Comparison of ENCODE assay signal across 1 cellular context in the genomic region with DNA sequence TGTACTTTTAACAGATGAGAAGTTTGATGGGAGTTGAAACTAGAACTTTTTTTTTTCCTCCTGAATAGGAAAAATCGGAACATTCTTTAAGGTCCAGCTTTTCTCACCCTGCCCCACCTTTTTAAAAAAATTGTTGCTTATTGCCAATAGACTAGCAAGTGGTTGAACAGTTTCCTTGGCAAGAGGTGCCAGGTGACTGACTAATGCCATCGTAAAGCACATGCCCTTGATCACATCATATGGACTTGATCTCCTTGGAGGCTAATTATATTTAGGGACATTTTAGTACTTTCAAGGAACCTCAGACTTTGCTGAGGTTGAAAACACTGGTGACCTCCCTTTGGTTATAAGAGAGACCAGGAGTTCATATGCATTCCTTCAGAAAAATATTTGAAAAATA.
TF ChIP-seq lines count a peak whose summit lies in the region.

No MANE protein-coding gene starts in this region.

TF ChIP-seq in WTC11, 78 proteins besides CTCF, POLR2A, EP300 and RAD21:
- TF ChIP-seq NR3C1 (CRISPR knock-in tag; conservative IDR thresholded peaks at IDR 0.05; ENCODE audit: low read depth) (no peak), NFATC4 (CRISPR knock-in tag; IDR thresholded peaks at IDR 0.05) (no peak)
- TF ChIP-seq, protein P1, sequence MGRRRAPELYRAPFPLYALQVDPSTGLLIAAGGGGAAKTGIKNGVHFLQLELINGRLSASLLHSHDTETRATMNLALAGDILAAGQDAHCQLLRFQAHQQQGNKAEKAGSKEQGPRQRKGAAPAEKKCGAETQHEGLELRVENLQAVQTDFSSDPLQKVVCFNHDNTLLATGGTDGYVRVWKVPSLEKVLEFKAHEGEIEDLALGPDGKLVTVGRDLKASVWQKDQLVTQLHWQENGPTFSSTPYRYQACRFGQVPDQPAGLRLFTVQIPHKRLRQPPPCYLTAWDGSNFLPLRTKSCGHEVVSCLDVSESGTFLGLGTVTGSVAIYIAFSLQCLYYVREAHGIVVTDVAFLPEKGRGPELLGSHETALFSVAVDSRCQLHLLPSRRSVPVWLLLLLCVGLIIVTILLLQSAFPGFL (CRISPR knock-in tag; IDR thresholded peaks at IDR 0.05; ENCODE audit: borderline replicate concordance): no peak
